10 cellular contexts compared by ENCODE assay signal in the genomic region with DNA sequence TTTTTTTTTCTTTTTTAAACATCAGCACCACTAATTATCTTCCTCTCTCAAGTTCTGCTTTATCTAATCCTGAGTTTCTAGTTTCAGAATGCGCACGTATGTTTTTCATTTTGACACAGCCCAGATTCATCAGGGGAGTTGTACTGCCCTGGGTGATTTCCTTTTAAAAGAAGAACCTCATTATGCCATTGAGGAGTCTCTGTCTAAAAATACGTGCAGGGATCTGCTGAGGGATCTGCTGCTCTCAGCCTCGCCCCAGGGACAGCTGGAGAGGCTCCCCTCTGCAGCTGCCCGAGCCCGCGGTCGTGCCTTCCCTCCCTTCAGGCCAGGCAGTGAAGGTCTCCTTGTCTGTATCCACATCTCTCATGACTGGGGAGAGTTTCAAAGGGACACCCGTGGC.
DNase-seq lines count a peak whose midpoint lies in the region; ATAC-seq and TF ChIP-seq lines count a peak whose summit lies in the region.
"Had no signal": no experiment of that assay in that cellular context is flagged by ENCODE, and none has a peak within 500 bp of the region (broad histone marks: within the 10 kb centered on the region; RNA-seq: fewer than 3 reads in every experiment).

No MANE protein-coding gene starts in this region.

- peak; percentile 48 for DNase-seq in GM10266 (ENCODE audit: extremely low spot score)
- peak; percentile 23 for DNase-seq in T-helper 2 cell treated with Interferon-gamma antibody and Interleukin-4, amounts not matched to agents 5 μg/mL and 100 μg/mL, for 36 hours (ENCODE audit: low spot score)
- no peak for DNase-seq in right lobe of liver
- DNase-seq in ecto neural progenitor cell (ENCODE audit: low spot score), result no peak
- no peak for DNase-seq in osteoblast (ENCODE audit: insufficient read length, low spot score, missing footprints)
- no peak for DNase-seq in retina
- DNase-seq: NCI-H510A treated with DMSO at 0.1 percent for 48 hours had no signal

- H3K27ac Mint-ChIP-seq in T-helper 2 cell treated with Interferon-gamma antibody and Interleukin-4, amounts not matched to agents 5 μg/mL and 100 μg/mL, for 36 hours, result no peak overlapping the region

- no peaks in the 10 kb centered on the region for H3K79me2 ChIP-seq in osteoblast (ENCODE audit: insufficient read depth, low read length)

- no peak overlapping the region for H3K4me3 Mint-ChIP-seq in T-helper 2 cell treated with Interferon-gamma antibody and Interleukin-4, amounts not matched to agents 5 μg/mL and 100 μg/mL, for 36 hours

- H3K9me3 Mint-ChIP-seq in T-helper 2 cell treated with Interferon-gamma antibody and Interleukin-4, amounts not matched to agents 5 μg/mL and 100 μg/mL, for 36 hours, result no peaks in the 10 kb centered on the region

- H3K4me1 ChIP-seq in right lobe of liver, result peaks cover 0 to 20% (median 8%) of the 10 kb centered on the region in 4 donors
- H3K4me1 ChIP-seq in osteoblast (ENCODE audit: insufficient read depth, low read length), result no peaks in the 10 kb centered on the region

- peaks cover 13% of the 10 kb centered on the region for H3K4me1 Mint-ChIP-seq in T-helper 2 cell treated with Interferon-gamma antibody and Interleukin-4, amounts not matched to agents 5 μg/mL and 100 μg/mL, for 36 hours (ENCODE audit: low read depth)

- H3K27me3 Mint-ChIP-seq in T-helper 2 cell treated with Interferon-gamma antibody and Interleukin-4, amounts not matched to agents 5 μg/mL and 100 μg/mL, for 36 hours (ENCODE audit: low read depth), result peaks cover 29% of the 10 kb centered on the region

- no peak for TF ChIP-seq POLR2A in right lobe of liver (IDR thresholded peaks at IDR 0.05)

- 76% methylated on average over 3 of the region's 9 CpGs for WGBS in right lobe of liver (ENCODE audit: insufficient coverage, low coverage, low lambda C conversion rate, missing lambda C conversion rate)

- no peaks in the 10 kb centered on the region for H3K36me3 Mint-ChIP-seq in T-helper 2 cell treated with Interferon-gamma antibody and Interleukin-4, amounts not matched to agents 5 μg/mL and 100 μg/mL, for 36 hours (ENCODE audit: low read depth)

- H3K36me3 ChIP-seq in right lobe of liver (peaks cover 0 to 7% (median 0%) of the 10 kb centered on the region in 4 donors), osteoblast (ENCODE audit: insufficient read depth, low read length) (peaks cover 13% of the 10 kb centered on the region)

- H3K4me2 ChIP-seq in osteoblast (ENCODE audit: insufficient read depth, low read length), result no peak overlapping the region
- H3K4me2 ChIP-seq: smooth muscle cell had no signal

- ATAC-seq in GM18909 (IDR thresholded peaks at IDR 0.05; ENCODE audit: poor library complexity, unreplicated experiment), result peak; percentile 84
- ATAC-seq in HG02885 (IDR thresholded peaks at IDR 0.05; ENCODE audit: poor library complexity, unreplicated experiment), result peak; percentile 96
- no peak for ATAC-seq in right lobe of liver

- intact Hi-C loops in right lobe of liver (cut with DNase I), result no loop called here

- H3K27me3 ChIP-seq in right lobe of liver (no peaks in the 10 kb centered on the region), osteoblast (ENCODE audit: insufficient read depth, low read length) (no peaks in the 10 kb centered on the region)

- H3K9me3 ChIP-seq in right lobe of liver (no peaks in the 10 kb centered on the region), osteoblast (ENCODE audit: low read depth, low read length) (no peaks in the 10 kb centered on the region)

- H3K4me3 ChIP-seq in right lobe of liver, result no peak overlapping the region
- H3K4me3 ChIP-seq in osteoblast (ENCODE audit: insufficient read depth, low read length), result no peak overlapping the region
- H3K4me3 ChIP-seq: smooth muscle cell had no signal

- TF ChIP-seq CTCF in GM10266 (IDR thresholded peaks at IDR 0.05; ENCODE audit: control insufficient read depth, insufficient read depth, low read depth, missing control alignments) (no peak), right lobe of liver (IDR thresholded peaks at IDR 0.05) (no peak), osteoblast (IDR thresholded peaks at IDR 0.05; ENCODE audit: extremely low read depth, low read depth, low read length) (no peak)

- no peak overlapping the region for H3K27ac ChIP-seq in right lobe of liver
- no peak overlapping the region for H3K27ac ChIP-seq in osteoblast (ENCODE audit: low read depth, low read length)

- H4K20me1 ChIP-seq in osteoblast (ENCODE audit: insufficient read depth, low read length), result no peaks in the 10 kb centered on the region

- no peak overlapping the region for H2AFZ ChIP-seq in osteoblast (ENCODE audit: low read length)

Comparison
In these comparisons a context has a peak if more than half of its experiments do, and no peak if none do; other contexts are left out.
1. DNase-seq: peak in GM10266 (single experiment) and T-helper 2 cell treated with Interferon-gamma antibody and Interleukin-4, amounts not matched to agents 5 μg/mL and 100 μg/mL, for 36 hours (single experiment); none in right lobe of liver (0 of 3), ecto neural progenitor cell (single experiment), osteoblast (single experiment) and retina (single experiment).
2. ATAC-seq: peak in GM18909 (single experiment) and HG02885 (single experiment); none in right lobe of liver (0 of 4).